ENCODE assay signal across 12 cellular contexts in genomic region chr13:113815151-113816058, GRCh38.
DNase-seq lines count a peak whose midpoint lies in the region; ATAC-seq lines count a peak whose summit lies in the region.
"Had no signal": no experiment of that assay in that cellular context is flagged by ENCODE, and none has a peak within 500 bp of the region (broad histone marks: within the 10 kb centered on the region; RNA-seq: fewer than 3 reads in every experiment).

No MANE protein-coding gene starts in this region.

- no peaks in the 10 kb centered on the region for H3K9me3 ChIP-seq in effector memory CD4-positive, alpha-beta T cell (ENCODE audit: control insufficient read depth, low read length)
- H3K9me3 ChIP-seq: A549 had no signal

- intact Hi-C loops in head of caudate nucleus (cut with DNase I), result loop anchor here (10.0 kb wide), 2 partner anchors 89 to 119 kb away; no protein-coding TSS in a partner anchor

- peak; percentile 58 for DNase-seq in SIG-M5 treated with dmso at 0.1 percent for 504 hours (lab: John Stamatoyannopoulos, UW; ENCODE audit: unreplicated experiment)
- no peak for DNase-seq in SIG-M5 (lab: John Stamatoyannopoulos, UW)
- peak; percentile 70 for DNase-seq in SKM-1 (lab: John Stamatoyannopoulos, UW; ENCODE audit: unreplicated experiment)
- no peak for DNase-seq in effector memory CD4-positive, alpha-beta T cell
- DNase-seq in stimulated activated naive CD8-positive, alpha-beta T cell treated with anti-CD3 and anti-CD28 coated beads, Interleukin-15, Interleukin-2, amounts not matched to agents 100 U/mL and 50 U/mL, for 24 hours, result peak; percentile 33
- DNase-seq in head of caudate nucleus, result no peak
- no peak for DNase-seq in NCI-H2196 (lab: John Stamatoyannopoulos, UW; ENCODE audit: unreplicated experiment)

- H3K4me1 ChIP-seq in effector memory CD4-positive, alpha-beta T cell (ENCODE audit: control insufficient read depth, insufficient read depth, low read length, poor library complexity, severe bottlenecking), result no peaks in the 10 kb centered on the region

- H3K27ac ChIP-seq in effector memory CD4-positive, alpha-beta T cell (ENCODE audit: insufficient read depth, low read length, poor library complexity, severe bottlenecking), result no peak overlapping the region
- H3K27ac ChIP-seq: epithelial cell of prostate, SJSA1 had no signal

- H3K4me3 ChIP-seq in effector memory CD4-positive, alpha-beta T cell (ENCODE audit: insufficient read depth, low read depth, low read length, poor library complexity, severe bottlenecking), result peak overlapping the region; percentile 15
- H3K4me3 ChIP-seq: A549, SJSA1, smooth muscle cell had no signal

- no peak for ATAC-seq in stimulated activated naive CD8-positive, alpha-beta T cell treated with anti-CD3 and anti-CD28 coated beads, Interleukin-15, Interleukin-2, amounts not matched to agents 100 U/mL and 50 U/mL, for 24 hours
- no peak for ATAC-seq in HG02610 (IDR thresholded peaks at IDR 0.05; ENCODE audit: unreplicated experiment)
- ATAC-seq: A549 had no signal

- H3K36me3 ChIP-seq in effector memory CD4-positive, alpha-beta T cell (ENCODE audit: control insufficient read depth, insufficient read depth, low read length), result no peaks in the 10 kb centered on the region
- H3K36me3 ChIP-seq: SJSA1 had no signal

- H3K27me3 ChIP-seq in effector memory CD4-positive, alpha-beta T cell (replicated peaks; ENCODE audit: control insufficient read depth, insufficient read depth, low read length, poor library complexity, severe bottlenecking), result no peaks in the 10 kb centered on the region
- H3K27me3 ChIP-seq: SJSA1 had no signal

Comparison
In these comparisons a context has a peak if more than half of its experiments do, and no peak if none do; other contexts are left out.
1. DNase-seq: peak in SIG-M5 treated with dmso at 0.1 percent for 504 hours (single experiment), SKM-1 (single experiment) and stimulated activated naive CD8-positive, alpha-beta T cell treated with anti-CD3 and anti-CD28 coated beads, Interleukin-15, Interleukin-2, amounts not matched to agents 100 U/mL and 50 U/mL, for 24 hours (single experiment); none in SIG-M5 (single experiment), effector memory CD4-positive, alpha-beta T cell (0 of 3), head of caudate nucleus (0 of 42) and NCI-H2196 (single experiment).